11 cellular contexts compared by ENCODE assay signal in the genomic region with DNA sequence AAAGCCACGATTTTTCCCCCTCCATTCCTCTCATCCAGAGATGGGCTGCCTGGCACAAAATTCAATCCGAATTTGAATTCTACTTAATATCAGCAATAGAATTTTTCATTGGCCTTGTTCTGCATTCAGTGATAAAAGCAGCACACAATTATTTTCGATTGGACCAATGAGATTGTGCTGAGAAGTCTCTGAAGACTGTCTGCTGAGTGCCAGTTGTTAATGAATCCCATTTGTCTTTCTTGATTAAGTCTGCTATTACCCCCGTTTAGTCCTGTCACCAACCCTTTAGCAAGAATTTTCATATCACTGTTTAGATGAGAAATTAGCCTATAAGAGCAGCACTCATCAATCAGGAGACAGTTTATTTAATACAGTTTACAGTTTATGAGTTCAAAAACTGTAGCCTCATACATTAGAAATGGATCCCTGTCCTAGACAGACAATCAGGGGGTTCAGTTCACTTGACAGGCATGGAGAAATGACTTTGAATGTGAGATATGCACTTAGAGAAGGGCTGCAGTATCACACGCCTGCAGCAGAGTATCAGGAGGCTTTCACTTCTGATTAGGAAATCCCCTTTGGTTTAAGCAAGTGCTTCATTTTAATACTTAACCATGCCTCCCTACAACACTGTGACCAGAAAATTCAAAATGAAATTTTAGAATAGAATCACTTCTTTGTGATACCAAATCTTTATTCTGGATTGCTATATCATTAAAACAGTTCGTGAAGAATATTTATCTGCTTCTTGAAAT.
DNase-seq lines count a peak whose midpoint lies in the region; ATAC-seq, FAIRE-seq and TF ChIP-seq lines count a peak whose summit lies in the region.
"Had no signal": no experiment of that assay in that cellular context is flagged by ENCODE, and none has a peak within 500 bp of the region (broad histone marks: within the 10 kb centered on the region; RNA-seq: fewer than 3 reads in every experiment).

No MANE protein-coding gene starts in this region.

- no peaks in the 10 kb centered on the region for H3K27me3 ChIP-seq in GM12878 (replicated peaks in 1 of 2; ENCODE audit: control insufficient read depth in 2 of 2, insufficient read depth in 2 of 2, low read length in 1 of 2)
- no peaks in the 10 kb centered on the region for H3K27me3 ChIP-seq in thoracic aorta (replicated peaks; ENCODE audit: insufficient read depth)

- WGBS in GM12878 (ENCODE audit: insufficient coverage, insufficient replicate concordance, low lambda C conversion rate, missing lambda C conversion rate), result 0% methylated on average over 5 of the region's 6 CpGs

- H2AFZ ChIP-seq in GM12878 (ENCODE audit: control insufficient read depth, low read depth, low read length), result no peak overlapping the region

- H3K27ac ChIP-seq in GM12878 (ENCODE audit: control insufficient read depth, insufficient read depth) (no peak overlapping the region), thoracic aorta (peak overlapping the region; percentile 45 to 52)

- no peaks in the 10 kb centered on the region for H3K4me1 Mint-ChIP-seq in activated CD8-positive, alpha-beta memory T cell treated with anti-CD3 and anti-CD28 coated beads, Interleukin-2, amount 10 ng/mL, durations not matched to agents 7 days and 5 days

- H3K4me3 Mint-ChIP-seq in activated CD8-positive, alpha-beta memory T cell treated with anti-CD3 and anti-CD28 coated beads, Interleukin-2, amount 10 ng/mL, durations not matched to agents 7 days and 5 days, result no peak overlapping the region
- H3K4me3 Mint-ChIP-seq: mesothelial cell of epicardium had no signal

- H4K20me1 ChIP-seq in GM12878 (ENCODE audit: control insufficient read depth, insufficient read depth), result no peaks in the 10 kb centered on the region

- no peaks in the 10 kb centered on the region for H3K36me3 ChIP-seq in GM12878 (ENCODE audit: control insufficient read depth in 2 of 2, insufficient read depth in 2 of 2, low read length in 1 of 2)
- H3K36me3 ChIP-seq in thoracic aorta, result no peaks in the 10 kb centered on the region
- H3K36me3 ChIP-seq: HAP-1 had no signal

- POLR2A ChIA-PET in GM12878 (lab: Charles Lee), result no interaction called here

- H3K4me2 ChIP-seq in GM12878 (ENCODE audit: control insufficient read depth, insufficient read depth), result no peak overlapping the region

- no TSS peak for BruUV-seq in GM12878 (replicated peaks; lab: Mats Ljungman, UMichigan)

- H3K9ac ChIP-seq in GM12878 (ENCODE audit: control insufficient read depth, insufficient read depth, low read length), result no peak overlapping the region

- TF ChIP-seq CTCF in GM12878 (IDR thresholded peaks at IDR 0.05 in 2 of 3, conservative IDR thresholded peaks at IDR 0.05 in 1 of 3; ENCODE audit: control insufficient read depth in 2 of 3, extremely low read depth in 1 of 3, insufficient read depth in 1 of 3, low read depth in 3 of 3, low read length in 3 of 3) (no peak), thoracic aorta (IDR thresholded peaks at IDR 0.05) (no peak)

- DNase-seq in Right ventricle myocardium superior, result no peak
- no peak for DNase-seq in Right ventricle myocardium inferior (ENCODE audit: missing footprints)
- peak; percentile 13 for DNase-seq in GM12878 (ENCODE audit: low read depth, low spot score)
- no peak for DNase-seq in thoracic aorta (ENCODE audit: low spot score)
- DNase-seq in posterior cingulate gyrus, result no peak
- DNase-seq in activated CD8-positive, alpha-beta memory T cell treated with anti-CD3 and anti-CD28 coated beads for 24 hours, result no peak
- no peak for DNase-seq in activated CD8-positive, alpha-beta memory T cell treated with anti-CD3 and anti-CD28 coated beads, Interleukin-2, amount 10 ng/mL, durations not matched to agents 7 days and 5 days

- in situ Hi-C loops in GM12878 (cut with MboI), result no loop called here

- no peak overlapping the region for H3K27ac Mint-ChIP-seq in activated CD8-positive, alpha-beta memory T cell treated with anti-CD3 and anti-CD28 coated beads, Interleukin-2, amount 10 ng/mL, durations not matched to agents 7 days and 5 days
- H3K27ac Mint-ChIP-seq: mesothelial cell of epicardium had no signal

- H3K9me3 ChIP-seq in GM12878 (replicated peaks; ENCODE audit: control insufficient read depth, insufficient read depth, low read length) (no peaks in the 10 kb centered on the region), thoracic aorta (no peaks in the 10 kb centered on the region)
- H3K9me3 ChIP-seq: HAP-1 had no signal

- no peak for FAIRE-seq in GM12878 (lab: Jason Lieb, UNC)
- FAIRE-seq: A204.1 had no signal

- no peaks in the 10 kb centered on the region for H3K27me3 Mint-ChIP-seq in activated CD8-positive, alpha-beta memory T cell treated with anti-CD3 and anti-CD28 coated beads, Interleukin-2, amount 10 ng/mL, durations not matched to agents 7 days and 5 days

- TF ChIP-seq RAD21 in GM12878 (IDR thresholded peaks at IDR 0.05; ENCODE audit: insufficient read depth, low read depth, low read length), result no peak

- H3K36me3 Mint-ChIP-seq in activated CD8-positive, alpha-beta memory T cell treated with anti-CD3 and anti-CD28 coated beads, Interleukin-2, amount 10 ng/mL, durations not matched to agents 7 days and 5 days, result no peaks in the 10 kb centered on the region
- H3K36me3 Mint-ChIP-seq: mesothelial cell of epicardium had no signal

- RAD21 ChIA-PET in GM12878 (lab: Charles Lee; ENCODE audit: unreplicated experiment), result no interaction called here

- TF ChIP-seq EP300 in GM12878 (IDR thresholded peaks at IDR 0.05; ENCODE audit: borderline replicate concordance in 1 of 2, control insufficient read depth in 1 of 2, low read depth in 2 of 2, low read length in 2 of 2), result no peak

- no peaks in the 10 kb centered on the region for H3K9me3 Mint-ChIP-seq in activated CD8-positive, alpha-beta memory T cell treated with anti-CD3 and anti-CD28 coated beads, Interleukin-2, amount 10 ng/mL, durations not matched to agents 7 days and 5 days (ENCODE audit: low read depth)
- H3K9me3 Mint-ChIP-seq: mesothelial cell of epicardium had no signal

- no peak for TF ChIP-seq POLR2A in GM12878 (IDR thresholded peaks at IDR 0.05; ENCODE audit: low read depth, low read length)

- H3K79me2 ChIP-seq in GM12878 (ENCODE audit: control insufficient read depth, insufficient read depth, low read length), result no peaks in the 10 kb centered on the region

- no peaks in the 10 kb centered on the region for H3K4me1 ChIP-seq in GM12878 (ENCODE audit: control insufficient read depth, insufficient read depth, low read length)
- peaks cover 0 to 20% of the 10 kb centered on the region in 2 donors for H3K4me1 ChIP-seq in thoracic aorta (ENCODE audit: control insufficient read depth in 1 of 2, low read depth in 2 of 2)

- H3K4me3 ChIP-seq in GM12878 (no peak overlapping the region), thoracic aorta (peak overlapping the region; percentile 3)
- H3K4me3 ChIP-seq: HAP-1 had no signal

- intact Hi-C loops in Right ventricle myocardium superior (cut with DNase I) (no loop called here), Right ventricle myocardium inferior (cut with DNase I) (no loop called here), GM12878 (cut with micrococcal nuclease; ENCODE audit: unreplicated experiment) (no loop called here), posterior cingulate gyrus (cut with DNase I) (no loop called here)

- CTCF ChIA-PET in GM12878 (lab: Yijun Ruan, JAX), result no interaction called here
- CTCF ChIA-PET in activated CD8-positive, alpha-beta memory T cell treated with anti-CD3 and anti-CD28 coated beads, Interleukin-2, amount 10 ng/mL, durations not matched to agents 7 days and 5 days (lab: Charles Lee), result no interaction called here

- SMC1A ChIA-PET in GM12878 (lab: Charles Lee; ENCODE audit: uncharacterized antibody, unreplicated experiment), result no interaction called here

- ATAC-seq in Right ventricle myocardium superior (ENCODE audit: poor library complexity), result peak; percentile 28
- ATAC-seq in Right ventricle myocardium inferior, result no peak
- ATAC-seq in HG03066 (IDR thresholded peaks at IDR 0.05; ENCODE audit: low read depth, unreplicated experiment), result peak; percentile 84
- peak; percentile 98 for ATAC-seq in GM12878
- no peak for ATAC-seq in thoracic aorta (ENCODE audit: insufficient number of reproducible peaks, low FRiP score, low read depth)
- ATAC-seq in activated CD8-positive, alpha-beta memory T cell treated with anti-CD3 and anti-CD28 coated beads, Interleukin-2, amount 10 ng/mL, durations not matched to agents 7 days and 5 days, result no peak

TF ChIP-seq in GM12878, 131 proteins besides CTCF, POLR2A, EP300 and RAD21 (continues in another document):
- TF ChIP-seq SIX5 (IDR thresholded peaks at IDR 0.05; ENCODE audit: low read depth, low read length, severe bottlenecking) (no peak), WRNIP1 (IDR thresholded peaks at IDR 0.05; ENCODE audit: borderline replicate concordance, low read depth, low read length) (no peak), CEBPB (IDR thresholded peaks at IDR 0.05; ENCODE audit: borderline replicate concordance in 1 of 2, low read depth in 2 of 2, low read length in 2 of 2) (no peak), RUNX3 (IDR thresholded peaks at IDR 0.05; ENCODE audit: low read length) (peak; percentile 24; the same call in 1 of the 2 replicates), SMC3 (IDR thresholded peaks at IDR 0.05; ENCODE audit: borderline replicate concordance, low read length) (no peak)
- TF ChIP-seq, protein P1, sequence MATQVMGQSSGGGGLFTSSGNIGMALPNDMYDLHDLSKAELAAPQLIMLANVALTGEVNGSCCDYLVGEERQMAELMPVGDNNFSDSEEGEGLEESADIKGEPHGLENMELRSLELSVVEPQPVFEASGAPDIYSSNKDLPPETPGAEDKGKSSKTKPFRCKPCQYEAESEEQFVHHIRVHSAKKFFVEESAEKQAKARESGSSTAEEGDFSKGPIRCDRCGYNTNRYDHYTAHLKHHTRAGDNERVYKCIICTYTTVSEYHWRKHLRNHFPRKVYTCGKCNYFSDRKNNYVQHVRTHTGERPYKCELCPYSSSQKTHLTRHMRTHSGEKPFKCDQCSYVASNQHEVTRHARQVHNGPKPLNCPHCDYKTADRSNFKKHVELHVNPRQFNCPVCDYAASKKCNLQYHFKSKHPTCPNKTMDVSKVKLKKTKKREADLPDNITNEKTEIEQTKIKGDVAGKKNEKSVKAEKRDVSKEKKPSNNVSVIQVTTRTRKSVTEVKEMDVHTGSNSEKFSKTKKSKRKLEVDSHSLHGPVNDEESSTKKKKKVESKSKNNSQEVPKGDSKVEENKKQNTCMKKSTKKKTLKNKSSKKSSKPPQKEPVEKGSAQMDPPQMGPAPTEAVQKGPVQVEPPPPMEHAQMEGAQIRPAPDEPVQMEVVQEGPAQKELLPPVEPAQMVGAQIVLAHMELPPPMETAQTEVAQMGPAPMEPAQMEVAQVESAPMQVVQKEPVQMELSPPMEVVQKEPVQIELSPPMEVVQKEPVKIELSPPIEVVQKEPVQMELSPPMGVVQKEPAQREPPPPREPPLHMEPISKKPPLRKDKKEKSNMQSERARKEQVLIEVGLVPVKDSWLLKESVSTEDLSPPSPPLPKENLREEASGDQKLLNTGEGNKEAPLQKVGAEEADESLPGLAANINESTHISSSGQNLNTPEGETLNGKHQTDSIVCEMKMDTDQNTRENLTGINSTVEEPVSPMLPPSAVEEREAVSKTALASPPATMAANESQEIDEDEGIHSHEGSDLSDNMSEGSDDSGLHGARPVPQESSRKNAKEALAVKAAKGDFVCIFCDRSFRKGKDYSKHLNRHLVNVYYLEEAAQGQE (IDR thresholded peaks at IDR 0.05; ENCODE audit: low read depth, low read length), result no peak

Comparison
In these comparisons a context has a peak if more than half of its experiments do, and no peak if none do; other contexts are left out.
1. ATAC-seq: peak in Right ventricle myocardium superior (single experiment), HG03066 (single experiment) and GM12878 (single experiment); none in Right ventricle myocardium inferior (single experiment), thoracic aorta (single experiment) and activated CD8-positive, alpha-beta memory T cell treated with anti-CD3 and anti-CD28 coated beads, Interleukin-2, amount 10 ng/mL, durations not matched to agents 7 days and 5 days (single experiment).